Comparison of ENCODE assay signal across 25 cellular contexts in genomic region chr9:129745186-129745585, GRCh38. TPM values are rescaled to one million over a fixed set of nuclear protein-coding genes. Genes with fewer than 3 reads are reported as not detected.
DNase-seq lines count a peak whose midpoint lies in the region; ATAC-seq and TF ChIP-seq lines count a peak whose summit lies in the region.
"Had no signal": no experiment of that assay in that cellular context is flagged by ENCODE, and none has a peak within 500 bp of the region (broad histone marks: within the 10 kb centered on the region; RNA-seq: fewer than 3 reads in every experiment).

No MANE protein-coding gene starts in this region.

- peaks cover 23% of the 10 kb centered on the region for H3K4me1 Mint-ChIP-seq in nephron progenitor cell
- H3K4me1 Mint-ChIP-seq: CD8-positive, alpha-beta memory T cell; GM23338 had no signal

- TF ChIP-seq CTCF in epithelial cell of esophagus (IDR thresholded peaks at IDR 0.05; ENCODE audit: insufficient read depth, low read depth, low read length, missing control alignments) (no peak), nephron progenitor cell (IDR thresholded peaks at IDR 0.05) (no peak)

- H3K27ac Mint-ChIP-seq in nephron progenitor cell: peak overlapping the region; percentile 29
- H3K27ac Mint-ChIP-seq: CD4-positive, alpha-beta T cell; CD8-positive, alpha-beta memory T cell; GM23338; HFFc6 had no signal

- H3K9me3 Mint-ChIP-seq in nephron progenitor cell: no peaks in the 10 kb centered on the region
- H3K9me3 Mint-ChIP-seq: CD4-positive, alpha-beta T cell; CD8-positive, alpha-beta memory T cell; GM23338; HFFc6 had no signal

- no peak overlapping the region for H3K4me3 ChIP-seq in epithelial cell of esophagus (ENCODE audit: low read length)
- H3K4me3 ChIP-seq: A549; BLaER1 treated with 17β-estradiol and CSF1 and Interleukin-3, amounts not matched to agents 10 nM and 100 nM; GM12878; GM23338; HAP-1 had no signal

- no peak overlapping the region for H3K4me3 Mint-ChIP-seq in nephron progenitor cell
- H3K4me3 Mint-ChIP-seq: CD14-positive monocyte; CD4-positive, alpha-beta T cell; CD8-positive, alpha-beta memory T cell; GM23338; HFFc6 had no signal

- DNase-seq in epithelial cell of esophagus (ENCODE audit: low read depth) (peak; percentile 52), left kidney (ENCODE audit: low read depth, low spot score) (peak; percentile 77), nephron progenitor cell (no peak), renal cortical epithelial cell (ENCODE audit: low read depth) (peak; percentile 59), GOT3 (lab: John Stamatoyannopoulos, UW) (no peak), T-helper 2 cell (no peak), posterior cingulate gyrus (no peak)
- DNase-seq: 8988T; ACHN; AML-193; BE2C; CD4-positive, alpha-beta T cell; CD8-positive, alpha-beta memory T cell; DMS 273 treated with DMSO at 0.1 percent for 48 hours; DMS79; EL; GDM1; HFFc6 had no signal

- intact Hi-C loops in posterior cingulate gyrus (cut with DNase I): no loop called here

- no peak for ATAC-seq in GM21723 (IDR thresholded peaks at IDR 0.05; ENCODE audit: unreplicated experiment)
- ATAC-seq: A549, GM12878, GM23338 had no signal

- peaks cover 7% of the 10 kb centered on the region for H3K27me3 Mint-ChIP-seq in nephron progenitor cell (ENCODE audit: low read depth, poor library complexity)
- H3K27me3 Mint-ChIP-seq: CD4-positive, alpha-beta T cell had no signal

- H3K36me3 Mint-ChIP-seq in nephron progenitor cell (ENCODE audit: low read depth): no peaks in the 10 kb centered on the region
- H3K36me3 Mint-ChIP-seq: CD8-positive, alpha-beta memory T cell had no signal

RNA-seq across cellular contexts. Expression of gene PTGES, which starts 7.7 kb away (rescaled TPM):
- 3.2 and 42.7 TPM in 2 replicates for total RNA-seq in renal cortical epithelial cell
- total RNA-seq: CD8-positive, alpha-beta memory T cell; GM12878 had no signal

RNA-seq across cellular contexts. Expression of gene TOR1B, which starts 57.8 kb away (rescaled TPM):
- total RNA-seq in renal cortical epithelial cell: 25.6 and 25.9 TPM in 2 replicates

Comparison
In these comparisons a context has a peak if more than half of its experiments do, and no peak if none do; other contexts are left out.
1. DNase-seq: peak in epithelial cell of esophagus (single experiment), left kidney (single experiment) and renal cortical epithelial cell (single experiment); none in nephron progenitor cell (single experiment), GOT3 (single experiment), T-helper 2 cell (0 of 5) and posterior cingulate gyrus (0 of 10).